In the genomic region with DNA sequence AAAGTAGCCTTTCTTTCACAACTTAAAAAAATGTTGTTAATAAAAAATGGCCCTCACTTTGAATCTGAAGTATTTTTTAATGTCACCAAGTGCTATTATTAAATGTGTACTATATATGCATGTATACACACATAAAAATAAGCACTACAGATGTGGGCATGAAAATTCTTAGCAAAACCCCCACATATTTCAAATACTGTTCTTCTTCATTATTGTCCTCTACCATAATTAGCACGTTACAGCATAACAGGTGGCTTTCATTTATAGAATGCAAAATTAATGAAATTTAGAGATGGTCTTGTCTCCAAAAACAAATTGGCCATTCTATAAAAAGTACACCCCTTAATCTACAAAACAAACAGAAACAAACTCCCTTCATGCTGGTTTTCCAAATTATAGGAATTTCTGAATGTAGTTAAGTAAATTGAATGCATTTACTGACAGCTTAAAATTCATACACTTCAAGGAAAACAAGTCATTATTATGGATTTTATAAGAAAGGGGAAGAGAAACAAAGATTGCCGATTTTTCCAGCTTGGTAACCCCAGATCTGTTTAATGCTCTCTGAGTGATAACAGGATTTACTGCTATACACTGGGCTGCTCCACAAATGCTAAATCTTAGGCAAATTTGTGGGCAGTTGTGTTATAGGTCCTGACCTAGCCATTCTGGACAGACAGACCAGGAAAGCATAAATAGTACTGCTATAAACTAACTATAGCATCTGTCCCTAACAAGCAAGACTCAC, we compare ENCODE assay signal across 14 cellular contexts.
DNase-seq lines count a peak whose midpoint lies in the region; ATAC-seq and TF ChIP-seq lines count a peak whose summit lies in the region.
"Had no signal": no experiment of that assay in that cellular context is flagged by ENCODE, and none has a peak within 500 bp of the region (broad histone marks: within the 10 kb centered on the region; RNA-seq: fewer than 3 reads in every experiment).

No MANE protein-coding gene starts in this region.

- H3K79me1 ChIP-seq in mesendoderm (ENCODE audit: low read length), result peaks cover 12% of the 10 kb centered on the region

- H3K4me3 ChIP-seq in breast epithelium, result no peak overlapping the region
- no peak overlapping the region; the same call in 1 of the 2 replicates for H3K4me3 ChIP-seq in SJSA1
- H3K4me3 ChIP-seq in fibroblast of villous mesenchyme (ENCODE audit: low read depth, low read length), result no peak overlapping the region
- no peak overlapping the region for H3K4me3 ChIP-seq in ascending aorta
- H3K4me3 ChIP-seq in CD4-positive, alpha-beta memory T cell (ENCODE audit: low read length in 2 of 2), result no peak overlapping the region
- no peak overlapping the region for H3K4me3 ChIP-seq in mesendoderm (ENCODE audit: low read length)
- no peak overlapping the region for H3K4me3 ChIP-seq in GM23338
- H3K4me3 ChIP-seq: suprapubic skin had no signal

- H3K9me3 ChIP-seq in breast epithelium (no peaks in the 10 kb centered on the region), SJSA1 (replicated peaks) (no peaks in the 10 kb centered on the region), ascending aorta (no peaks in the 10 kb centered on the region)
- no peaks in the 10 kb centered on the region for H3K9me3 ChIP-seq in CD4-positive, alpha-beta memory T cell (ENCODE audit: control insufficient read depth in 1 of 2, low read length in 2 of 2)
- H3K9me3 ChIP-seq: suprapubic skin had no signal

- H3K9me3 Mint-ChIP-seq in MCF 10A (ENCODE audit: unreplicated experiment), result no peaks in the 10 kb centered on the region
- no peaks in the 10 kb centered on the region for H3K9me3 Mint-ChIP-seq in CD4-positive, alpha-beta memory T cell
- H3K9me3 Mint-ChIP-seq in GM23338, result no peaks in the 10 kb centered on the region
- H3K9me3 Mint-ChIP-seq: memory B cell had no signal

- TF ChIP-seq POLR2A in breast epithelium (IDR thresholded peaks at IDR 0.05), result no peak

- no peak overlapping the region for H2BK15ac ChIP-seq in mesendoderm (replicated peaks; ENCODE audit: low read depth)

- no peak overlapping the region for H2AK5ac ChIP-seq in mesendoderm (ENCODE audit: low read length)

- H3K27me3 Mint-ChIP-seq in MCF 10A (ENCODE audit: insufficient read depth, unreplicated experiment) (no peaks in the 10 kb centered on the region), GM23338 (ENCODE audit: insufficient read depth, low read depth, poor library complexity) (peaks cover 1% of the 10 kb centered on the region)
- H3K27me3 Mint-ChIP-seq in CD4-positive, alpha-beta memory T cell, result no peaks in the 10 kb centered on the region

- H3K27me3 ChIP-seq in breast epithelium (no peaks in the 10 kb centered on the region), SJSA1 (replicated peaks) (no peaks in the 10 kb centered on the region), ascending aorta (no peaks in the 10 kb centered on the region), mesendoderm (ENCODE audit: insufficient read depth, low read length, poor library complexity) (no peaks in the 10 kb centered on the region), GM23338 (ENCODE audit: insufficient read depth) (no peaks in the 10 kb centered on the region)
- H3K27me3 ChIP-seq in CD4-positive, alpha-beta memory T cell (ENCODE audit: insufficient read depth, low read length), result no peaks in the 10 kb centered on the region
- H3K27me3 ChIP-seq: suprapubic skin had no signal

- BruUV-seq in MCF 10A (replicated peaks; lab: Mats Ljungman, UMichigan), result no TSS peak

- ATAC-seq in GM23338, result no peak

- no peak overlapping the region for H3K4ac ChIP-seq in mesendoderm (ENCODE audit: low read depth, low read length)

- H3K18ac ChIP-seq in mesendoderm (ENCODE audit: low read length), result no peak overlapping the region

- H3K79me2 ChIP-seq in mesendoderm (ENCODE audit: control insufficient read depth, insufficient read depth, low read length) (peaks cover 4% of the 10 kb centered on the region), GM23338 (replicated peaks; ENCODE audit: insufficient read depth) (peaks cover 8% of the 10 kb centered on the region)

- CTCF ChIA-PET in MCF 10A (lab: Yijun Ruan, JAX), result interaction anchor here (0.6 to 1.3 kb wide), 5 partner anchors 13 to 82 kb away, joined by 3 to 4 read pairs (median 3); no protein-coding TSS in a partner anchor
- CTCF ChIA-PET in CD4-positive, alpha-beta memory T cell (lab: Charles Lee; ENCODE audit: partially characterized antibody), result no interaction called here

- POLR2A ChIA-PET in MCF 10A (lab: Yijun Ruan, JAX), result interaction anchor here (0.6 to 5.4 kb wide), 14 partner anchors 7 to 1817 kb away, joined by 3 to 67 read pairs (median 14); no protein-coding TSS in a partner anchor
- POLR2A ChIA-PET in CD4-positive, alpha-beta memory T cell (lab: Charles Lee; ENCODE audit: partially characterized antibody), result no interaction called here

- TF ChIP-seq CTCF in MCF 10A (IDR thresholded peaks at IDR 0.05; ENCODE audit: unreplicated experiment), result no peak
- TF ChIP-seq CTCF in breast epithelium (IDR thresholded peaks at IDR 0.05), result no peak
- no peak for TF ChIP-seq CTCF in fibroblast of villous mesenchyme (IDR thresholded peaks at IDR 0.05; ENCODE audit: insufficient read depth, low read depth, low read length)
- TF ChIP-seq CTCF in ascending aorta (IDR thresholded peaks at IDR 0.05), result no peak
- no peak for TF ChIP-seq CTCF in GM23338 (conservative IDR thresholded peaks at IDR 0.05; ENCODE audit: low read depth in 2 of 2)

- H3K23ac ChIP-seq in mesendoderm (ENCODE audit: low read length), result no peak overlapping the region

- no peak overlapping the region for H3K56ac ChIP-seq in mesendoderm (ENCODE audit: low read length)

- H3K4me2 ChIP-seq in mesendoderm (ENCODE audit: low read length) (no peak overlapping the region), GM23338 (no peak overlapping the region)

- no peaks in the 10 kb centered on the region for H3F3A ChIP-seq in GM23338 (replicated peaks; ENCODE audit: low read depth)

- H3K4me1 Mint-ChIP-seq in MCF 10A (ENCODE audit: insufficient read depth, unreplicated experiment) (peaks cover 54% of the 10 kb centered on the region), GM23338 (peaks cover 30% of the 10 kb centered on the region)
- H3K4me1 Mint-ChIP-seq in CD4-positive, alpha-beta memory T cell, result peaks cover 0 to 10% (median 4%) of the 10 kb centered on the region in 4 donors
- H3K4me1 Mint-ChIP-seq: memory B cell had no signal

- H4K20me1 ChIP-seq in GM23338 (replicated peaks; ENCODE audit: insufficient read depth), result peaks cover 16% of the 10 kb centered on the region; the same call in 1 of the 2 replicates

- H3K9me2 ChIP-seq in GM23338 (ENCODE audit: insufficient read depth), result no peaks in the 10 kb centered on the region

- H4K5ac ChIP-seq in mesendoderm (ENCODE audit: low read length), result no peak overlapping the region

- peaks cover 0 to 3% of the 10 kb centered on the region in 2 donors for H3K4me1 ChIP-seq in breast epithelium
- peaks cover 74% of the 10 kb centered on the region for H3K4me1 ChIP-seq in SJSA1 (replicated peaks)
- H3K4me1 ChIP-seq in ascending aorta, result peaks cover 6 to 10% of the 10 kb centered on the region in 2 donors
- H3K4me1 ChIP-seq in CD4-positive, alpha-beta memory T cell (ENCODE audit: insufficient read depth, low read length), result no peaks in the 10 kb centered on the region
- peaks cover 3% of the 10 kb centered on the region for H3K4me1 ChIP-seq in mesendoderm (ENCODE audit: control insufficient read depth, low read depth, low read length)
- H3K4me1 ChIP-seq in GM23338 (ENCODE audit: insufficient read depth), result peaks cover 10% of the 10 kb centered on the region

- no CpG with 5 or more reads among the region's 2 CpGs for WGBS in mesendoderm (ENCODE audit: extremely low coverage, insufficient coverage, low lambda C conversion rate)

- DNase-seq in MCF 10A (ENCODE audit: unreplicated experiment) (no peak), breast epithelium (ENCODE audit: low spot score in 2 of 2) (no peak), SJSA1 (ENCODE audit: low read depth in 1 of 2, low spot score in 2 of 2) (no peak), fibroblast of villous mesenchyme (ENCODE audit: low read depth) (peak; percentile 60), ascending aorta (ENCODE audit: low spot score in 2 of 2) (no peak), mesendoderm (no peak), GM23338 (ENCODE audit: low spot score) (no peak)
- no peak for DNase-seq in CD4-positive, alpha-beta memory T cell
- DNase-seq: activated effector memory CD4-positive, alpha-beta T cell treated with anti-CD3 and anti-CD28 coated beads, Interleukin-2, amount 50 U/mL, for 16 hours; central memory CD4-positive, alpha-beta T cell; NCI-H446 treated with DMSO at 0.1 percent for 48 hours had no signal

- H3K4me3 Mint-ChIP-seq in MCF 10A (ENCODE audit: unreplicated experiment), result no peak overlapping the region
- H3K4me3 Mint-ChIP-seq in CD4-positive, alpha-beta memory T cell, result no peak overlapping the region
- H3K4me3 Mint-ChIP-seq in GM23338, result no peak overlapping the region
- H3K4me3 Mint-ChIP-seq: memory B cell had no signal

- intact Hi-C loops in MCF 10A (cut with micrococcal nuclease), result no loop called here
- intact Hi-C loops in breast epithelium (cut with DNase I; ENCODE audit: low total_unique reads), result no loop called here
- intact Hi-C loops in ascending aorta (cut with DNase I), result no loop called here
- intact Hi-C loops in CD4-positive, alpha-beta memory T cell (cut with micrococcal nuclease), result no loop called here

- peak overlapping the region in 1 of 2 donors; percentile 73 for H3K27ac ChIP-seq in breast epithelium
- H3K27ac ChIP-seq in SJSA1, result peak overlapping the region; percentile 89
- no peak overlapping the region for H3K27ac ChIP-seq in ascending aorta
- H3K27ac ChIP-seq in CD4-positive, alpha-beta memory T cell (ENCODE audit: low read depth, low read length), result no peak overlapping the region
- H3K27ac ChIP-seq in mesendoderm (ENCODE audit: low read depth, low read length), result no peak overlapping the region
- H3K27ac ChIP-seq in GM23338 (ENCODE audit: low read depth), result no peak overlapping the region
- H3K27ac ChIP-seq: RWPE1, suprapubic skin had no signal

- H2BK5ac ChIP-seq in mesendoderm (ENCODE audit: low read length), result no peak overlapping the region

- no peaks in the 10 kb centered on the region for H3K36me3 Mint-ChIP-seq in MCF 10A (ENCODE audit: insufficient read depth, unreplicated experiment)
- H3K36me3 Mint-ChIP-seq in CD4-positive, alpha-beta memory T cell, result no peaks in the 10 kb centered on the region
- no peaks in the 10 kb centered on the region for H3K36me3 Mint-ChIP-seq in GM23338 (ENCODE audit: low read depth)
- H3K36me3 Mint-ChIP-seq: memory B cell had no signal

- H4K8ac ChIP-seq in mesendoderm (ENCODE audit: low read depth, low read length), result no peak overlapping the region

- no peak overlapping the region for H2AFZ ChIP-seq in GM23338

- H2BK120ac ChIP-seq in mesendoderm (ENCODE audit: low read depth, low read length), result no peak overlapping the region

- H3K36me3 ChIP-seq in breast epithelium, result no peaks in the 10 kb centered on the region
- H3K36me3 ChIP-seq in SJSA1, result no peaks in the 10 kb centered on the region
- H3K36me3 ChIP-seq in ascending aorta, result no peaks in the 10 kb centered on the region
- H3K36me3 ChIP-seq in CD4-positive, alpha-beta memory T cell (ENCODE audit: insufficient read depth, low read length), result no peaks in the 10 kb centered on the region
- no peaks in the 10 kb centered on the region for H3K36me3 ChIP-seq in mesendoderm (ENCODE audit: control insufficient read depth, insufficient read depth, low read length)
- no peaks in the 10 kb centered on the region for H3K36me3 ChIP-seq in GM23338 (ENCODE audit: insufficient read depth)
- H3K36me3 ChIP-seq: suprapubic skin had no signal

- no peak overlapping the region for H3K9ac ChIP-seq in mesendoderm (ENCODE audit: low read length)

- peak overlapping the region; percentile 73 for H3K27ac Mint-ChIP-seq in MCF 10A (ENCODE audit: low read depth, unreplicated experiment)
- no peak overlapping the region for H3K27ac Mint-ChIP-seq in CD4-positive, alpha-beta memory T cell
- H3K27ac Mint-ChIP-seq in GM23338, result no peak overlapping the region
- H3K27ac Mint-ChIP-seq: memory B cell had no signal
